In genomic region chr3:42796332-42796885, GRCh38 we compare ENCODE assay signal across 1 cellular context.
TF ChIP-seq lines count a peak whose summit lies in the region.

No MANE protein-coding gene starts in this region.

TF ChIP-seq in K562, 482 proteins besides CTCF, POLR2A, EP300 and RAD21:
- peak; percentile 69 for TF ChIP-seq ZNF316 (IDR thresholded peaks at IDR 0.05)
- TF ChIP-seq ZBTB33 (CRISPR knock-in tag; IDR thresholded peaks at IDR 0.05), result peak; percentile 98
- TF ChIP-seq ZKSCAN1 (IDR thresholded peaks at IDR 0.05; ENCODE audit: low read depth, low read length), result no peak
- TF ChIP-seq ZBTB40 (IDR thresholded peaks at IDR 0.05), result no peak
- TF ChIP-seq ZBTB40 (CRISPR knock-in tag; IDR thresholded peaks at IDR 0.05), result no peak
